ENCODE assay signal across 25 cellular contexts in genomic region chr1:40171036-40171435, GRCh38. TPM values are rescaled to one million over a fixed set of nuclear protein-coding genes. Genes with fewer than 3 reads are reported as not detected.
DNase-seq lines count a peak whose midpoint lies in the region; ATAC-seq, FAIRE-seq and TF ChIP-seq lines count a peak whose summit lies in the region.
"Had no signal": no experiment of that assay in that cellular context is flagged by ENCODE, and none has a peak within 500 bp of the region (broad histone marks: within the 10 kb centered on the region; RNA-seq: fewer than 3 reads in every experiment).

No MANE protein-coding gene starts in this region.

- dilution Hi-C loops in endothelial cell of umbilical vein (cut with MboI; ENCODE audit: extremely low pct_ligation_motif_present, low sequenced_read_pairs): no loop called here

- DNase-seq in NCI-H1092 treated with DMSO at 0.1 percent for 48 hours (lab: John Stamatoyannopoulos, UW) (peak; percentile 88), NCI-H1092 (lab: John Stamatoyannopoulos, UW) (no peak), endothelial cell of umbilical vein (ENCODE audit: low read depth, low spot score) (no peak), foreskin fibroblast (no peak), NCI-H128 (lab: John Stamatoyannopoulos, UW; ENCODE audit: unreplicated experiment) (no peak)
- DNase-seq in CD4-positive, CD25-positive, alpha-beta regulatory T cell: no peak
- DNase-seq: CD4-positive, alpha-beta T cell; CD8-positive, alpha-beta memory T cell; DMS 273 treated with DMSO at 0.1 percent for 48 hours; DMS79; EL; GDM1; H9; HFFc6 had no signal

- CTCF ChIA-PET in endothelial cell of umbilical vein (lab: Charles Lee): interaction anchor here (0.9 to 2.9 kb wide), 6 partner anchors 9 to 267 kb away, joined by 3 to 8 read pairs (median 5); no protein-coding TSS in a partner anchor

- H3K27me3 ChIP-seq in CD4-positive, CD25-positive, alpha-beta regulatory T cell (ENCODE audit: control insufficient read depth, insufficient read depth, low read length): no peaks in the 10 kb centered on the region
- H3K27me3 ChIP-seq in SU-DHL-6 (ENCODE audit: low read length) (no peaks in the 10 kb centered on the region), endothelial cell of umbilical vein (ENCODE audit: control insufficient read depth in 2 of 2, insufficient read depth in 2 of 2, low read length in 2 of 2) (no peaks in the 10 kb centered on the region)
- H3K27me3 ChIP-seq: BLaER1 had no signal

- TF ChIP-seq POLR2A in endothelial cell of umbilical vein (IDR thresholded peaks at IDR 0.05; ENCODE audit: low read depth, low read length): no peak

- H3K9me2 ChIP-seq in SU-DHL-6 (replicated peaks; ENCODE audit: insufficient read depth, low read length): no peaks in the 10 kb centered on the region

- H3K4me3 ChIP-seq in CD4-positive, CD25-positive, alpha-beta regulatory T cell (ENCODE audit: low read depth, low read length): no peak overlapping the region
- H3K4me3 ChIP-seq in SU-DHL-6 (ENCODE audit: insufficient read depth, low read length, poor library complexity, severe bottlenecking) (no peak overlapping the region), endothelial cell of umbilical vein (replicated peaks in 1 of 3; ENCODE audit: insufficient read depth in 1 of 3, low read depth in 1 of 3, low read length in 3 of 3) (no peak overlapping the region), foreskin fibroblast (ENCODE audit: low read depth in 1 of 2, low read length in 2 of 2) (no peak overlapping the region)
- H3K4me3 ChIP-seq: BLaER1, GM12878, GM23338 had no signal

- no peaks in the 10 kb centered on the region for H3K9me3 Mint-ChIP-seq in CD4-positive, CD25-positive, alpha-beta regulatory T cell
- H3K9me3 Mint-ChIP-seq: CD4-positive, alpha-beta T cell; CD8-positive, alpha-beta memory T cell; GM23338; H9; HFFc6 had no signal

- POLR2A ChIA-PET in endothelial cell of umbilical vein (lab: Charles Lee): no interaction called here

- H3K27ac ChIP-seq in CD4-positive, CD25-positive, alpha-beta regulatory T cell (ENCODE audit: insufficient read depth, low read length, poor library complexity, severe bottlenecking): no peak overlapping the region
- peak overlapping the region; percentile 16; the same call in 1 of the 2 replicates for H3K27ac ChIP-seq in SU-DHL-6 (ENCODE audit: low read depth, low read length)
- no peak overlapping the region for H3K27ac ChIP-seq in endothelial cell of umbilical vein (ENCODE audit: insufficient read depth, low read depth, low read length)
- H3K27ac ChIP-seq: 22Rv1, BLaER1, C4-2B had no signal

- no peaks in the 10 kb centered on the region for H3K36me3 ChIP-seq in CD4-positive, CD25-positive, alpha-beta regulatory T cell (ENCODE audit: control insufficient read depth, insufficient read depth, low read length)
- H3K36me3 ChIP-seq in SU-DHL-6 (ENCODE audit: low read length): no peaks in the 10 kb centered on the region
- no peaks in the 10 kb centered on the region for H3K36me3 ChIP-seq in endothelial cell of umbilical vein (ENCODE audit: control insufficient read depth in 2 of 2, extremely low read depth in 1 of 2, insufficient read depth in 2 of 2, low read length in 2 of 2)

- H2AFZ ChIP-seq in SU-DHL-6 (ENCODE audit: low read depth, low read length, severe bottlenecking) (no peak overlapping the region), endothelial cell of umbilical vein (ENCODE audit: low read depth, low read length) (no peak overlapping the region)
- H2AFZ ChIP-seq: GM23338 had no signal

- H3K9me3 ChIP-seq in CD4-positive, CD25-positive, alpha-beta regulatory T cell (ENCODE audit: control insufficient read depth in 2 of 2, low read length in 2 of 2): no peaks in the 10 kb centered on the region
- H3K9me3 ChIP-seq in SU-DHL-6 (ENCODE audit: insufficient read depth, low read length) (no peaks in the 10 kb centered on the region), endothelial cell of umbilical vein (replicated peaks; ENCODE audit: control insufficient read depth, insufficient read depth, low read length) (no peaks in the 10 kb centered on the region)

- H3K27me3 Mint-ChIP-seq in CD4-positive, CD25-positive, alpha-beta regulatory T cell: no peaks in the 10 kb centered on the region
- H3K27me3 Mint-ChIP-seq: B cell; CD4-positive, alpha-beta T cell; CD8-positive, alpha-beta memory T cell had no signal

- H3K79me2 ChIP-seq in SU-DHL-6 (ENCODE audit: insufficient read depth, low read length) (peaks cover 96% of the 10 kb centered on the region), endothelial cell of umbilical vein (ENCODE audit: control insufficient read depth, insufficient read depth, low read length) (peaks cover 85% of the 10 kb centered on the region)

- peaks cover 40% of the 10 kb centered on the region for H3K4me1 ChIP-seq in CD4-positive, CD25-positive, alpha-beta regulatory T cell (ENCODE audit: control insufficient read depth, insufficient read depth, low read length, poor library complexity, severe bottlenecking)
- H3K4me1 ChIP-seq in endothelial cell of umbilical vein (ENCODE audit: control insufficient read depth, extremely low read depth, insufficient read depth, low read length): no peaks in the 10 kb centered on the region
- H3K4me1 ChIP-seq: BLaER1 had no signal

- H3K4me3 Mint-ChIP-seq in CD4-positive, CD25-positive, alpha-beta regulatory T cell: peak overlapping the region in 3 of 4 donors; percentile 29 to 79 (median 56)
- H3K4me3 Mint-ChIP-seq: B cell; CD4-positive, alpha-beta T cell; GM23338; H9; HFFc6 had no signal

- intact Hi-C loops in endothelial cell of umbilical vein (cut with micrococcal nuclease): no loop called here

- H3K36me3 Mint-ChIP-seq in CD4-positive, CD25-positive, alpha-beta regulatory T cell: peaks cover 4% of the 10 kb centered on the region

- TF ChIP-seq CTCF in SU-DHL-6 (IDR thresholded peaks at IDR 0.05; ENCODE audit: insufficient read depth, low read length, poor library complexity, severe bottlenecking): no peak
- no peak for TF ChIP-seq CTCF in endothelial cell of umbilical vein (IDR thresholded peaks at IDR 0.05; ENCODE audit: extremely low read depth in 1 of 2, insufficient read depth in 1 of 2, low read depth in 1 of 2, low read length in 2 of 2)
- no peak for TF ChIP-seq CTCF in foreskin fibroblast (IDR thresholded peaks at IDR 0.05; ENCODE audit: low read depth, low read length)

- no peaks in the 10 kb centered on the region for H3K9me1 ChIP-seq in endothelial cell of umbilical vein (replicated peaks; ENCODE audit: control insufficient read depth, extremely low read depth, insufficient read depth, low read length)

- H3K27ac Mint-ChIP-seq in CD4-positive, CD25-positive, alpha-beta regulatory T cell: no peak overlapping the region
- H3K27ac Mint-ChIP-seq: B cell; CD4-positive, alpha-beta T cell; GM23338; HFFc6 had no signal

- H3K9ac ChIP-seq in SU-DHL-6 (ENCODE audit: low read length): no peak overlapping the region
- no peak overlapping the region for H3K9ac ChIP-seq in endothelial cell of umbilical vein (replicated peaks; ENCODE audit: extremely low read depth, insufficient read depth, low read length)
- H3K9ac ChIP-seq: BLaER1 had no signal

- H3K4me2 ChIP-seq in SU-DHL-6 (ENCODE audit: low read depth, low read length, poor library complexity, severe bottlenecking) (peak overlapping the region; percentile 19), endothelial cell of umbilical vein (ENCODE audit: insufficient read depth, low read length) (no peak overlapping the region)
- H3K4me2 ChIP-seq: BLaER1, GM23338 had no signal

- peaks cover 5% of the 10 kb centered on the region; the same call in 1 of the 2 replicates for H3F3A ChIP-seq in SU-DHL-6 (ENCODE audit: insufficient read depth)

- peaks cover 31 to 68% (median 38%) of the 10 kb centered on the region in 4 donors for H3K4me1 Mint-ChIP-seq in CD4-positive, CD25-positive, alpha-beta regulatory T cell
- H3K4me1 Mint-ChIP-seq: GM23338, H9 had no signal

- peak; percentile 24 for FAIRE-seq in endothelial cell of umbilical vein (lab: Jason Lieb, UNC)
- FAIRE-seq: D721Med, GM12878, GM18507 had no signal

- H4K20me1 ChIP-seq in SU-DHL-6 (ENCODE audit: low read depth, low read length) (peaks cover 37% of the 10 kb centered on the region), endothelial cell of umbilical vein (replicated peaks; ENCODE audit: control insufficient read depth, extremely low read depth, insufficient read depth, low read length) (peaks cover 8% of the 10 kb centered on the region)

- ATAC-seq in CD4-positive, CD25-positive, alpha-beta regulatory T cell (ENCODE audit: low read depth in 2 of 2): no peak
- no peak for ATAC-seq in HG03469 (IDR thresholded peaks at IDR 0.05; ENCODE audit: unreplicated experiment)
- ATAC-seq: GM12878, GM23338, HCT116 had no signal

- no TSS peak for BruUV-seq in endothelial cell of umbilical vein (replicated peaks; lab: Mats Ljungman, UMichigan)

TF ChIP-seq in endothelial cell of umbilical vein, 7 proteins besides CTCF, POLR2A, EP300 and RAD21:
- TF ChIP-seq MAX (IDR thresholded peaks at IDR 0.05; ENCODE audit: insufficient read depth, insufficient read length) (no peak), FOS (IDR thresholded peaks at IDR 0.05; ENCODE audit: borderline replicate concordance, insufficient read depth, low read length) (no peak), JUN (IDR thresholded peaks at IDR 0.05; ENCODE audit: borderline replicate concordance, insufficient read depth, insufficient read length, low read depth) (no peak), MYC (IDR thresholded peaks at IDR 0.05; ENCODE audit: low read depth, low read length) (no peak), POLR2AphosphoS5 (IDR thresholded peaks at IDR 0.05; ENCODE audit: insufficient read depth, low read depth, low read length) (no peak), EZH2 (IDR thresholded peaks at IDR 0.05; ENCODE audit: borderline replicate concordance, low read depth, low read length, severe bottlenecking) (no peak), GATA2 (IDR thresholded peaks at IDR 0.05; ENCODE audit: insufficient read depth, insufficient read length, low read depth, low read length) (no peak)

RNA-seq across cellular contexts. Expression of gene RLF, which starts 9.8 kb away (rescaled TPM):
- total RNA-seq in CD4-positive, CD25-positive, alpha-beta regulatory T cell: 36.8 TPM
- polyA plus RNA-seq in CD4-positive, CD25-positive, alpha-beta regulatory T cell: 10 to 100 TPM in 1 of 4 donors, 1 to 10 TPM in 3; 7.8 to 12.2 (median 8.9) TPM
- total RNA-seq in endothelial cell of umbilical vein: 9.0 and 9.4 TPM in 2 replicates
- polyA plus RNA-seq in endothelial cell of umbilical vein: 1.6 and 2.7 TPM in 2 replicates
- polyA plus RNA-seq in endothelial cell of umbilical vein (2011; cell fraction: cytosol; rRNA removed): 3.2 and 3.7 TPM in 2 replicates
- 9.7 and 11.2 TPM in 2 replicates for polyA plus RNA-seq in endothelial cell of umbilical vein (2011; cell fraction: nucleus; rRNA removed)
- 5.6 and 6.2 TPM in 2 replicates for polyA plus RNA-seq in endothelial cell of umbilical vein (2012)
- 8.0 and 8.3 TPM in 2 replicates for polyA minus RNA-seq in endothelial cell of umbilical vein
- polyA minus RNA-seq in endothelial cell of umbilical vein (2011; cell fraction: cytosol; rRNA and poly(A)+ RNA removed): 8.5 TPM
- 9.3 and 14.5 TPM in 2 replicates for polyA minus RNA-seq in endothelial cell of umbilical vein (2011; cell fraction: nucleus; rRNA and poly(A)+ RNA removed)
